Comparison of ENCODE assay signal across 1 cellular context in the genomic region with DNA sequence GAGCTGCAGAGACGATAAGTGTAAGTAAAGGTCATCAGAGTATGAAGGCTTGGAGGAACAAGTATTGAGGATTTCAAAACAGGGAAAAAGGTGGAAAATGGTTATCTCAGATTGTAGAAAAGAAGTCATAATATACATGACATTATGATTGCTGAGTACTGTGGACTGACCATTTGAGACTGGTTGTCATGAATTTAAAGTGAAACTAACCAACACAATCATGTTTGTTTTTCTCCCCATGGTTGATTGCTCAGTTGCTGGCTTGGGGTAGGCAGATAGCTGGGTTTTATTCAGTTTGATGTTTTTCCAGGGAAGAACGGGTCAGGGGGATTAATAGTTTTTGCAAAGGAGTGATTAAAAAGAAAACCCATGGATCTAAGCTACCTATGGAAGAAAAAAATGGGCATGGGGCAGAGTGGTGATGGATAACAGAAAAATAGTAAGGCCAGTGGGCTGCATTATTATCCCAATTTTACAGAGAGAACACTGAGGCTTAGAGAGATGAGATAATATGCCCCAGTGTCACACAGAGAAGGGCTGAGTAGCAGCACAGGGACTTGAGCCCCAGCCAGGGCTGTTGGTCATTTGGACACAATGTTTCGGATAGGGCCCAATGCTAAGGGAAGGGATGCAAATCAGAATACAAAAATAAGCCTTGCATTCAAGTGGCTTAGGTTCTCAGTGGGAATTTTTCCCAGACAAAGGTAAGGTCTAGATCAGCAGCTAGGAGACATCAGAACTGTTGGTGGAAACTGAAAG.
TF ChIP-seq lines count a peak whose summit lies in the region.

No MANE protein-coding gene starts in this region.

TF ChIP-seq in GM12878, 131 proteins besides CTCF, POLR2A, EP300 and RAD21 (continued from another document):
- TF ChIP-seq ZBTB33 (IDR thresholded peaks at IDR 0.05) (no peak), ZZZ3 (IDR thresholded peaks at IDR 0.05; ENCODE audit: control insufficient read depth, insufficient read length, low read depth) (no peak), TCF7 (IDR thresholded peaks at IDR 0.05; ENCODE audit: borderline replicate concordance) (no peak), CBX5 (IDR thresholded peaks at IDR 0.05; ENCODE audit: low read depth) (no peak), KDM1A (IDR thresholded peaks at IDR 0.05; ENCODE audit: borderline replicate concordance) (no peak), SIN3A (IDR thresholded peaks at IDR 0.05; ENCODE audit: low read depth, low read length) (no peak), HDAC6 (IDR thresholded peaks at IDR 0.05; ENCODE audit: unreplicated experiment) (no peak)
